Comparison of ENCODE assay signal across 11 cellular contexts in the genomic region with DNA sequence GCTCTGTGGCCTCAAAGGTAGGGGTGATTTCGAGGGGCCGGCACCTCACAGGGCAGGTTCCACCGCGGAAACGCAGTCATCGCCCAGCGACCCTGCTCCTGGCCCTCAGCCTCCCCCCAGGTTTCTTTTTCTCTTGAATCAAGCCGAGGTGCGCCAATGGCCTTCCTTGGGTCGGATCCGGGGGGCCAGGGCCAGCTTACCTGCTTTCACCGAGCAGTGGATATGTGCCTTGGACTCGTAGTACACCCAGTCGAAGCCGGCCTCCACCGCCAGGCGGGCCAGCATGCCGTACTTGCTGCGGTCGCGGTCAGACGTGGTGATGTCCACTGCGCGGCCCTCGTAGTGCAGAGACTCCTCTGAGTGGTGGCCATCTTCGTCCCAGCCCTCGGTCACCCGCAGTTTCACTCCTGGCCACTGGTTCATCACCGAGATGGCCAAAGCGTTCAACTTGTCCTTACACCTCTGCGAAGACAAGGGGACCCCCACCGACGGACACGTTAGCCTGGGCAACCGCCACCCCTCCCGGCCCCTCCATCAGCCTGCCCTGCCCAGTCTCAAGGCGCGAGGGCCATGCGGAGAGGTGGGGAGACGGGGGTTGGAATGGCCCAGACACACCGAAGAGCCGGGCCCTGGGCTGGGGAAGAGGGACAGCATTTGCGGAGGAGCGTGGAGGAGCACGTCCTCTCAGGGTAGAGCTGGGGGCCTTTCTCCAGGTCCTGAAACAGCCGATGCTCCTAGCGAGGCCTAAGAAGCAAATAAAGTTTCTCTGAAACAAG. TPM values are rescaled to one million over a fixed set of nuclear protein-coding genes. Genes with fewer than 3 reads are reported as not detected.
DNase-seq lines count a peak whose midpoint lies in the region; ATAC-seq and TF ChIP-seq lines count a peak whose summit lies in the region.
"Had no signal": no experiment of that assay in that cellular context is flagged by ENCODE, and none has a peak within 500 bp of the region (broad histone marks: within the 10 kb centered on the region; RNA-seq: fewer than 3 reads in every experiment).

No MANE protein-coding gene starts in this region.

- no peak overlapping the region for H2AFZ ChIP-seq in trophoblast cell (ENCODE audit: insufficient read depth, low read length, poor library complexity)

- no peaks in the 10 kb centered on the region for H3K79me1 ChIP-seq in trophoblast cell (ENCODE audit: low read length)

- no peak overlapping the region for H4K8ac ChIP-seq in trophoblast cell (ENCODE audit: low read depth, low read length)

- WGBS in trophoblast cell (ENCODE audit: extremely low coverage, insufficient coverage, insufficient read length), result no CpG with 5 or more reads among the region's 47 CpGs

- no peak overlapping the region for H2BK12ac ChIP-seq in trophoblast cell (ENCODE audit: low read length)

- H3K18ac ChIP-seq in trophoblast cell (ENCODE audit: low read length), result no peak overlapping the region

- peaks cover 20 to 38% of the 10 kb centered on the region in 2 experiments for H3K4me1 ChIP-seq in trophoblast cell (ENCODE audit: control insufficient read depth in 1 of 2, insufficient read depth in 2 of 2, low read length in 2 of 2)

- H3K4me1 Mint-ChIP-seq in T-helper 17 cell, result peaks cover 8% of the 10 kb centered on the region

- no peaks in the 10 kb centered on the region for H3K36me3 ChIP-seq in trophoblast cell (ENCODE audit: control insufficient read depth in 1 of 2, insufficient read depth in 2 of 2, low read length in 2 of 2)
- H3K36me3 ChIP-seq: BLaER1, breast epithelium had no signal

- H3K27me3 ChIP-seq in trophoblast cell (ENCODE audit: insufficient read depth, low read length), result peaks cover 72% of the 10 kb centered on the region

- no peaks in the 10 kb centered on the region for H3K9me3 ChIP-seq in T-helper 17 cell (ENCODE audit: control insufficient read depth, low read length, poor library complexity, severe bottlenecking)
- H3K9me3 ChIP-seq in trophoblast cell (ENCODE audit: insufficient read depth, low read depth, low read length), result peaks cover 9% of the 10 kb centered on the region
- H3K9me3 ChIP-seq: breast epithelium had no signal

- H3K27ac ChIP-seq in trophoblast cell (ENCODE audit: low read depth, low read length), result no peak overlapping the region
- H3K27ac ChIP-seq: BLaER1, breast epithelium had no signal

- H3K4me2 ChIP-seq in trophoblast cell (ENCODE audit: low read length), result peak overlapping the region; percentile 89
- H3K4me2 ChIP-seq: BLaER1 had no signal

- no peaks in the 10 kb centered on the region for H3K79me2 ChIP-seq in trophoblast cell (ENCODE audit: control insufficient read depth, insufficient read depth, low read length, poor library complexity)

- H2AK5ac ChIP-seq in trophoblast cell (ENCODE audit: low read length), result no peak overlapping the region

- no peak overlapping the region for H4K12ac ChIP-seq in trophoblast cell (ENCODE audit: low read depth, low read length)

- no peak for ATAC-seq in T-helper 17 cell
- no peak for ATAC-seq in HG03439 (IDR thresholded peaks at IDR 0.05; ENCODE audit: unreplicated experiment)
- no peak for ATAC-seq in HG02981 (IDR thresholded peaks at IDR 0.05; ENCODE audit: unreplicated experiment)

- H3K9ac ChIP-seq in trophoblast cell (ENCODE audit: low read length), result no peak overlapping the region
- H3K9ac ChIP-seq: BLaER1 had no signal

- H3K4me3 ChIP-seq in AG09309 (ENCODE audit: control insufficient read depth, low read depth, low read length), result no peak overlapping the region
- H3K4me3 ChIP-seq in trophoblast cell (ENCODE audit: low read depth, low read length), result no peak overlapping the region
- H3K4me3 ChIP-seq: BLaER1 had no signal

- peaks cover 47% of the 10 kb centered on the region for H3K27me3 Mint-ChIP-seq in T-helper 17 cell

- H2BK5ac ChIP-seq in trophoblast cell (ENCODE audit: low read depth, low read length, poor library complexity), result no peak overlapping the region

- no peak overlapping the region for H3K14ac ChIP-seq in trophoblast cell (ENCODE audit: low read length)

- DNase-seq in AG09309 (ENCODE audit: low read depth) (no peak), T-helper 17 cell (no peak), hepatic stellate cell (ENCODE audit: low spot score) (peak; percentile 38), trophoblast cell (no peak), NCI-H69 (lab: John Stamatoyannopoulos, UW) (no peak)
- DNase-seq in stimulated activated CD4-positive, alpha-beta T cell treated with anti-CD3 and anti-CD28 coated beads, Interleukin-1b, Interleukin-23, amount 100 ng/mL, for 48 hours, result no peak

- H3K4ac ChIP-seq in trophoblast cell (ENCODE audit: low read depth, low read length), result no peak overlapping the region

- H3K23ac ChIP-seq in trophoblast cell (ENCODE audit: low read length), result no peak overlapping the region

- no peak overlapping the region for H2BK120ac ChIP-seq in trophoblast cell (ENCODE audit: insufficient read depth, low read length, poor library complexity)

- no peak overlapping the region for H3K27ac Mint-ChIP-seq in T-helper 17 cell
- H3K27ac Mint-ChIP-seq: stimulated activated memory B cell treated with anti-CD40 and anti-IgM and Interleukin-4, amounts not matched to agents 10 μg/mL and 1 μg/mL and 100 μg/mL, for 72 hours had no signal

- peak overlapping the region; percentile 59 for H3K4me3 Mint-ChIP-seq in T-helper 17 cell

- peak; percentile 11 for TF ChIP-seq CTCF in AG09309 (IDR thresholded peaks at IDR 0.05; ENCODE audit: control insufficient read depth, insufficient read depth, low read depth, low read length, missing control alignments)

- H3K36me3 Mint-ChIP-seq in T-helper 17 cell (ENCODE audit: low read depth), result no peaks in the 10 kb centered on the region
- H3K36me3 Mint-ChIP-seq: stimulated activated memory B cell treated with anti-CD40 and anti-IgM and Interleukin-4, amounts not matched to agents 10 μg/mL and 1 μg/mL and 100 μg/mL, for 72 hours had no signal

- H4K91ac ChIP-seq in trophoblast cell (ENCODE audit: low read depth, low read length), result no peak overlapping the region

RNA-seq across cellular contexts. Expression of a gene that starts 6.0 kb away (rescaled TPM):
- total RNA-seq in T-helper 17 cell, result not detected
- 0.03 TPM in 1 of 2 replicates, not detected in the other for polyA plus RNA-seq in trophoblast cell (2013)
- total RNA-seq: breast epithelium had no signal
